Comparison of ENCODE assay signal across 15 cellular contexts in the genomic region with DNA sequence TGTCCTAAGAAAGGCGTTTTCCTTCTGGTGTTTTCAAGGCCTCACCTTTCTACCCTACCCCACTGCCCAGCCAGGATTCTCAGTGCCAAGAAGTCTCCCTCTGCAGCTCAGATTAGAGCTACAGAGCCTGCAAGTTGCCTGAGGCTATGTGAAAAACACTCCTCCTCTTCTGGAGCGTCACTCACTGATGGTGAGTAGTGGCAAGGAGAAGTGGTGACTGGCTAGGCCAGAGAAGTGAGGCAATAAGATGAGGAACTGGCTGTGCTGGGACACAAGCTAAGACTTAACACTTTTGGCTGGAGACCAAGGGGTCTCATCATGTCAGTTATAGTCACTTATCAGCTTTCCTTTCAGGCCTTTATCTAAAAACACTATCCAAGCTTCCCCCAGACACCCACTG.
DNase-seq lines count a peak whose midpoint lies in the region; ATAC-seq and TF ChIP-seq lines count a peak whose summit lies in the region.
"Had no signal": no experiment of that assay in that cellular context is flagged by ENCODE, and none has a peak within 500 bp of the region (broad histone marks: within the 10 kb centered on the region; RNA-seq: fewer than 3 reads in every experiment).

No MANE protein-coding gene starts in this region.

- 89 to 92% methylated on average over 2 of the region's 2 CpGs for WGBS in heart right ventricle, 2 donors

- DNase-seq in BE2C: peak; percentile 50
- DNase-seq in KBM-7: peak; percentile 51
- DNase-seq in SIG-M5 treated with dmso at 0.1 percent for 504 hours (lab: John Stamatoyannopoulos, UW; ENCODE audit: unreplicated experiment): peak; percentile 76
- DNase-seq in heart right ventricle: peak in 1 of 2 donors; percentile 11
- no peak for DNase-seq in Peyer's patch
- DNase-seq in NK-92 (lab: John Stamatoyannopoulos, UW; ENCODE audit: unreplicated experiment): no peak
- DNase-seq: activated CD4-positive, alpha-beta T cell treated with anti-CD3 and anti-CD28 coated beads, Interleukin-2, amount 10 ng/mL, durations not matched to agents 7 days and 5 days; activated T-cell treated with anti-CD3 and anti-CD28 coated beads, Interleukin-2, amount 50 U/mL, for 48 hours; psoas muscle; stimulated activated CD4-positive, alpha-beta T cell treated with anti-CD3 and anti-CD28 coated beads, Interleukin-1b, Interleukin-23, amount 100 ng/mL, for 48 hours; T-helper 17 cell; uterus had no signal

- TF ChIP-seq POLR2A in Peyer's patch (IDR thresholded peaks at IDR 0.05): no peak

- H3K27ac ChIP-seq in heart right ventricle (no peak overlapping the region), Peyer's patch (no peak overlapping the region)
- H3K27ac ChIP-seq: KMS-11, psoas muscle, uterus had no signal

- H3K4me3 ChIP-seq in BE2C (ENCODE audit: low read depth, low read length): no peak overlapping the region
- no peak overlapping the region for H3K4me3 ChIP-seq in heart right ventricle
- no peak overlapping the region for H3K4me3 ChIP-seq in Peyer's patch
- H3K4me3 ChIP-seq: psoas muscle, uterus had no signal

- H3K4me1 ChIP-seq in BE2C (no peaks in the 10 kb centered on the region), heart right ventricle (peaks cover 0 to 4% (median 0%) of the 10 kb centered on the region in 9 donors), Peyer's patch (no peaks in the 10 kb centered on the region)
- H3K4me1 ChIP-seq: psoas muscle, uterus had no signal

- no peak for TF ChIP-seq CTCF in BE2C (IDR thresholded peaks at IDR 0.05; ENCODE audit: low read depth, low read length)
- no peak for TF ChIP-seq CTCF in heart right ventricle (IDR thresholded peaks at IDR 0.05)
- TF ChIP-seq CTCF in Peyer's patch (IDR thresholded peaks at IDR 0.05): no peak

- in situ Hi-C loops in KBM-7 (cut with MboI; ENCODE audit: low pct_unique_long_range_greater_than_20kb, low sequenced_read_pairs): loop anchor here (10.0 kb wide), 1 partner anchor 187 kb away; no protein-coding TSS in a partner anchor

- ATAC-seq in heart right ventricle (peak in 5 of 8 donors; percentile 52 to 72 (median 66)), HG02885 (IDR thresholded peaks at IDR 0.05; ENCODE audit: poor library complexity, unreplicated experiment) (no peak), SK-N-SH treated with all-trans-retinoic acid at 6 μM for 48 hours (no peak)
- ATAC-seq: psoas muscle, T-helper 17 cell had no signal

- H3K27me3 ChIP-seq in BE2C (no peaks in the 10 kb centered on the region), heart right ventricle (no peaks in the 10 kb centered on the region), Peyer's patch (no peaks in the 10 kb centered on the region)
- H3K27me3 ChIP-seq: uterus had no signal

- intact Hi-C loops in heart right ventricle (cut with DNase I): loop anchor here in 1 of 10 donors (10.0 kb wide), 1 partner anchor 87 kb away; a partner anchor contains a TSS

- H3K36me3 ChIP-seq in BE2C: no peaks in the 10 kb centered on the region
- no peaks in the 10 kb centered on the region for H3K36me3 ChIP-seq in heart right ventricle
- H3K36me3 ChIP-seq in Peyer's patch: no peaks in the 10 kb centered on the region
- H3K36me3 ChIP-seq: uterus had no signal

- H3K9me3 ChIP-seq in BE2C (no peaks in the 10 kb centered on the region; the same call in 1 of the 2 replicates), heart right ventricle (peaks cover 0 to 7% (median 0%) of the 10 kb centered on the region in 11 donors), Peyer's patch (no peaks in the 10 kb centered on the region)
- H3K9me3 ChIP-seq: psoas muscle, uterus had no signal

TF ChIP-seq in SK-N-SH treated with all-trans-retinoic acid at 6 μM for 48 hours, 23 proteins besides CTCF, POLR2A, EP300 and RAD21 (continues in another document):
- TF ChIP-seq SNAI2 (CRISPR knock-in tag; IDR thresholded peaks at IDR 0.05) (no peak), ZC3H10 (CRISPR knock-in tag; IDR thresholded peaks at IDR 0.05) (no peak), BACH2 (CRISPR knock-in tag; IDR thresholded peaks at IDR 0.05; ENCODE audit: borderline replicate concordance) (no peak), ZFP3 (CRISPR knock-in tag; IDR thresholded peaks at IDR 0.05) (no peak), TOX (CRISPR knock-in tag; IDR thresholded peaks at IDR 0.05; ENCODE audit: borderline replicate concordance) (no peak), GLIS3 (CRISPR knock-in tag; IDR thresholded peaks at IDR 0.05) (no peak), ZNF565 (CRISPR knock-in tag; conservative IDR thresholded peaks at IDR 0.05; ENCODE audit: low read depth) (no peak), ISL1 (CRISPR knock-in tag; IDR thresholded peaks at IDR 0.05) (no peak), ESRRG (CRISPR knock-in tag; IDR thresholded peaks at IDR 0.05) (no peak), ZFP30 (CRISPR knock-in tag; IDR thresholded peaks at IDR 0.05) (no peak), ARNTL (CRISPR knock-in tag; IDR thresholded peaks at IDR 0.05; ENCODE audit: borderline replicate concordance, low read depth) (no peak), ZNF8 (CRISPR knock-in tag; IDR thresholded peaks at IDR 0.05) (no peak), RARB (CRISPR knock-in tag; IDR thresholded peaks at IDR 0.05) (no peak)
- TF ChIP-seq, protein P1, sequence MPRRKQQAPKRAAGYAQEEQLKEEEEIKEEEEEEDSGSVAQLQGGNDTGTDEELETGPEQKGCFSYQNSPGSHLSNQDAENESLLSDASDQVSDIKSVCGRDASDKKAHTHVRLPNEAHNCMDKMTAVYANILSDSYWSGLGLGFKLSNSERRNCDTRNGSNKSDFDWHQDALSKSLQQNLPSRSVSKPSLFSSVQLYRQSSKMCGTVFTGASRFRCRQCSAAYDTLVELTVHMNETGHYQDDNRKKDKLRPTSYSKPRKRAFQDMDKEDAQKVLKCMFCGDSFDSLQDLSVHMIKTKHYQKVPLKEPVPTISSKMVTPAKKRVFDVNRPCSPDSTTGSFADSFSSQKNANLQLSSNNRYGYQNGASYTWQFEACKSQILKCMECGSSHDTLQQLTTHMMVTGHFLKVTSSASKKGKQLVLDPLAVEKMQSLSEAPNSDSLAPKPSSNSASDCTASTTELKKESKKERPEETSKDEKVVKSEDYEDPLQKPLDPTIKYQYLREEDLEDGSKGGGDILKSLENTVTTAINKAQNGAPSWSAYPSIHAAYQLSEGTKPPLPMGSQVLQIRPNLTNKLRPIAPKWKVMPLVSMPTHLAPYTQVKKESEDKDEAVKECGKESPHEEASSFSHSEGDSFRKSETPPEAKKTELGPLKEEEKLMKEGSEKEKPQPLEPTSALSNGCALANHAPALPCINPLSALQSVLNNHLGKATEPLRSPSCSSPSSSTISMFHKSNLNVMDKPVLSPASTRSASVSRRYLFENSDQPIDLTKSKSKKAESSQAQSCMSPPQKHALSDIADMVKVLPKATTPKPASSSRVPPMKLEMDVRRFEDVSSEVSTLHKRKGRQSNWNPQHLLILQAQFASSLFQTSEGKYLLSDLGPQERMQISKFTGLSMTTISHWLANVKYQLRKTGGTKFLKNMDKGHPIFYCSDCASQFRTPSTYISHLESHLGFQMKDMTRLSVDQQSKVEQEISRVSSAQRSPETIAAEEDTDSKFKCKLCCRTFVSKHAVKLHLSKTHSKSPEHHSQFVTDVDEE (CRISPR knock-in tag; IDR thresholded peaks at IDR 0.05): no peak
- TF ChIP-seq, protein P2, sequence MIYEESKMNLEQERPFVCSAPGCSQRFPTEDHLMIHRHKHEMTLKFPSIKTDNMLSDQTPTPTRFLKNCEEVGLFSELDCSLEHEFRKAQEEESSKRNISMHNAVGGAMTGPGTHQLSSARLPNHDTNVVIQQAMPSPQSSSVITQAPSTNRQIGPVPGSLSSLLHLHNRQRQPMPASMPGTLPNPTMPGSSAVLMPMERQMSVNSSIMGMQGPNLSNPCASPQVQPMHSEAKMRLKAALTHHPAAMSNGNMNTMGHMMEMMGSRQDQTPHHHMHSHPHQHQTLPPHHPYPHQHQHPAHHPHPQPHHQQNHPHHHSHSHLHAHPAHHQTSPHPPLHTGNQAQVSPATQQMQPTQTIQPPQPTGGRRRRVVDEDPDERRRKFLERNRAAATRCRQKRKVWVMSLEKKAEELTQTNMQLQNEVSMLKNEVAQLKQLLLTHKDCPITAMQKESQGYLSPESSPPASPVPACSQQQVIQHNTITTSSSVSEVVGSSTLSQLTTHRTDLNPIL (CRISPR knock-in tag; IDR thresholded peaks at IDR 0.05; ENCODE audit: low read depth): no peak
- TF ChIP-seq, protein P3, sequence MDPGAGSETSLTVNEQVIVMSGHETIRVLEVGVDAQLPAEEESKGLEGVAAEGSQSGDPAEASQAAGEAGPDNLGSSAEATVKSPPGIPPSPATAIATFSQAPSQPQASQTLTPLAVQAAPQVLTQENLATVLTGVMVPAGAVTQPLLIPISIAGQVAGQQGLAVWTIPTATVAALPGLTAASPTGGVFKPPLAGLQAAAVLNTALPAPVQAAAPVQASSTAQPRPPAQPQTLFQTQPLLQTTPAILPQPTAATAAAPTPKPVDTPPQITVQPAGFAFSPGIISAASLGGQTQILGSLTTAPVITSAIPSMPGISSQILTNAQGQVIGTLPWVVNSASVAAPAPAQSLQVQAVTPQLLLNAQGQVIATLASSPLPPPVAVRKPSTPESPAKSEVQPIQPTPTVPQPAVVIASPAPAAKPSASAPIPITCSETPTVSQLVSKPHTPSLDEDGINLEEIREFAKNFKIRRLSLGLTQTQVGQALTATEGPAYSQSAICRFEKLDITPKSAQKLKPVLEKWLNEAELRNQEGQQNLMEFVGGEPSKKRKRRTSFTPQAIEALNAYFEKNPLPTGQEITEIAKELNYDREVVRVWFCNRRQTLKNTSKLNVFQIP (CRISPR knock-in tag; IDR thresholded peaks at IDR 0.05; ENCODE audit: borderline replicate concordance, low read depth): no peak
- TF ChIP-seq, protein P4, sequence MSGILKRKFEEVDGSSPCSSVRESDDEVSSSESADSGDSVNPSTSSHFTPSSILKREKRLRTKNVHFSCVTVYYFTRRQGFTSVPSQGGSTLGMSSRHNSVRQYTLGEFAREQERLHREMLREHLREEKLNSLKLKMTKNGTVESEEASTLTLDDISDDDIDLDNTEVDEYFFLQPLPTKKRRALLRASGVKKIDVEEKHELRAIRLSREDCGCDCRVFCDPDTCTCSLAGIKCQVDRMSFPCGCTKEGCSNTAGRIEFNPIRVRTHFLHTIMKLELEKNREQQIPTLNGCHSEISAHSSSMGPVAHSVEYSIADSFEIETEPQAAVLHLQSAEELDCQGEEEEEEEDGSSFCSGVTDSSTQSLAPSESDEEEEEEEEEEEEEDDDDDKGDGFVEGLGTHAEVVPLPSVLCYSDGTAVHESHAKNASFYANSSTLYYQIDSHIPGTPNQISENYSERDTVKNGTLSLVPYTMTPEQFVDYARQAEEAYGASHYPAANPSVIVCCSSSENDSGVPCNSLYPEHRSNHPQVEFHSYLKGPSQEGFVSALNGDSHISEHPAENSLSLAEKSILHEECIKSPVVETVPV (CRISPR knock-in tag; IDR thresholded peaks at IDR 0.05): no peak

Comparison
In these comparisons a context has a peak if more than half of its experiments do, and no peak if none do; other contexts are left out.
1. DNase-seq: peak in BE2C (single experiment), KBM-7 (single experiment) and SIG-M5 treated with dmso at 0.1 percent for 504 hours (single experiment); none in Peyer's patch (0 of 3) and NK-92 (single experiment).
2. ATAC-seq: peak in heart right ventricle (5 of 8); none in HG02885 (single experiment) and SK-N-SH treated with all-trans-retinoic acid at 6 μM for 48 hours (single experiment).